Comparison of ENCODE assay signal across 16 cellular contexts in the genomic region with DNA sequence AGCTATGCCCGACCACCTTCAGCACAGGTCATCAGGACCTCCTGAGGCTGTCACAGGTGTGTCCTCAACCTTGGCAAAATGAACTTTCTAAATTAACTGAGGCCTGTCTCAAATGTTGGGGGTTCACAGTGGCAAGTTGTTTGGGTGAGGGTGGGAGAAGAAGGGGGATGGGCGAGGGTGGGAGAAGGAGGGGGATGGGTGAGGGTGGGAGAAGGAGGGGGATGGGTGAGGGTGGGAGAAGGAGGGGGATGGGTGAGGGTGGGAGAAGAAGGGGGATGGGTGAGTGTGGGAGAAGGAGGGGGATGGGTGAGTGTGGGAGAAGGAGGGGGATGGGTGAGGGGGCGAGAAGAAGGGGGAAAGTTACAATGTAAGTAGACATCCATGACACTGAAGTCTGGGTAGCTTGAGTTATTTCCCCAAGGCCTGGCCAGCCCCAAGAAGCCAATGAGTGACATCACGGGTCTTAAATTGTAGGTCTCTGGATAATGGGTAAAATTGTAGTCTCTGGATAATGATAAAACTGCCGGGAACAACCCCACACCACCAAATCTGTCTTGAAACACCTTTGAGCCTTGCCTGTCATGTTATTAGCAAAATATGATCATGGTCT. TPM values are rescaled to one million over a fixed set of nuclear protein-coding genes. Genes with fewer than 3 reads are reported as not detected.
DNase-seq lines count a peak whose midpoint lies in the region; ATAC-seq lines count a peak whose summit lies in the region.
"Had no signal": no experiment of that assay in that cellular context is flagged by ENCODE, and none has a peak within 500 bp of the region (broad histone marks: within the 10 kb centered on the region; RNA-seq: fewer than 3 reads in every experiment).

No MANE protein-coding gene starts in this region.

- in situ Hi-C loops in KBM-7 (cut with MboI; ENCODE audit: low pct_unique_long_range_greater_than_20kb, low sequenced_read_pairs) = no loop called here

- intact Hi-C loops in Right ventricle myocardium superior (cut with DNase I) = no loop called here

- no peak for ATAC-seq in Right ventricle myocardium superior (ENCODE audit: poor library complexity)
- ATAC-seq: upper lobe of right lung had no signal

- peak; percentile 4 for DNase-seq in NCI-H82 (lab: John Stamatoyannopoulos, UW)
- no peak for DNase-seq in NCI-H82 treated with DMSO at 0.1 percent for 48 hours (lab: John Stamatoyannopoulos, UW; ENCODE audit: unreplicated experiment)
- peak; percentile 0 for DNase-seq in DMS114 treated with DMSO at 0.1 percent for 48 hours (lab: John Stamatoyannopoulos, UW; ENCODE audit: unreplicated experiment)
- peak; percentile 1 for DNase-seq in KBM-7
- peak; percentile 19 for DNase-seq in effector CD8-positive, alpha-beta T cell (lab: John Stamatoyannopoulos, UW)
- DNase-seq in COLO829 (ENCODE audit: low spot score) = no peak
- DNase-seq in Right ventricle myocardium superior = no peak
- DNase-seq in activated gamma-delta T cell (lab: John Stamatoyannopoulos, UW) = no peak
- DNase-seq: activated CD8-positive, alpha-beta memory T cell treated with anti-CD3 and anti-CD28 coated beads, Interleukin-2, amount 50 U/mL, for 48 hours; activated effector memory CD4-positive, alpha-beta T cell treated with anti-CD3 and anti-CD28 coated beads, Interleukin-2, amount 50 U/mL, for 16 hours; brain microvascular endothelial cell; CD8-positive, alpha-beta memory T cell; MG63; NCI-H1694 treated with DMSO at 0.1 percent for 48 hours; NCI-H526 treated with DMSO at 0.1 percent for 48 hours; upper lobe of right lung had no signal

RNA-seq across cellular contexts. Expression of a gene that starts 56.3 kb away (rescaled TPM):
- 158 TPM for total RNA-seq in Right ventricle myocardium superior

RNA-seq across cellular contexts. Expression of a gene that starts 57.0 kb away (rescaled TPM):
- not detected for total RNA-seq in Right ventricle myocardium superior

Comparison
In these comparisons a context has a peak if more than half of its experiments do, and no peak if none do; other contexts are left out.
1. DNase-seq: peak in NCI-H82 (single experiment), DMS114 treated with DMSO at 0.1 percent for 48 hours (single experiment), KBM-7 (single experiment) and effector CD8-positive, alpha-beta T cell (single experiment); none in NCI-H82 treated with DMSO at 0.1 percent for 48 hours (single experiment), COLO829 (single experiment), Right ventricle myocardium superior (single experiment) and activated gamma-delta T cell (single experiment).